ENCODE assay signal across 25 cellular contexts in the genomic region with DNA sequence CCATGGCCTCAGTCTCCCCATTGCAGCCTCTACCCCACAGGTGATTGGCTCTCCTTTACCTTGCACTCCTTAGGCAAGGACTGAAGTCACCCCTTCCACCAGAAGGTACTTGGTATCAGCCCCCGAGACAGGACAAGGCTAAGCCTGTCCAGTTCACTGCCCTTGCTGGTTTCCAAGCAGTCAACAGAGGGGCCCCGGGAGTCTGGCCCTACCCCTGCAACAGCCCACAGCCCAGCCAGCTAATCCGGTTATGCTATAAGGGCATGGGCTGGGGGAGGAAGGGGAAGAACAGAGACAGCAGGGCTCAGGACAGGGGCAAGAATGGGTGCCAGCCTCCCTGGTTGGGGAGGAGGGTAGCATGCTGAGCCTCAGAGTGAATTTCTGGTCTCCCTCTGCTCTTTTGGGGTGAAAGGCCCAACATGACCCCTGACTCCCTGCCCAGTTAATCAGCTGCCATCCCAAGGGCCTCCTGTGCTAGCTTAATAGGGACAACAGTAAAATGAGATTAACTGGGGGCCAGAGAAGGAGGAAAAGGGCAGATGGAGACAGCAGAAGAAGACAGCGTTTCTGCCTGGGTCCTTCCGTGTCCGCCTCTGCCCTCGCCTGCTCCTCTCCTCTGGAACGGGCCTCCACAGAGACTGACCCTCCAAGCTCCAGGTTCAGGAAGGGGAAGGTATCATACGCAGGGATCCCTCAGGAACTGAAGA. TPM values are rescaled to one million over a fixed set of nuclear protein-coding genes. Genes with fewer than 3 reads are reported as not detected.
A peak's percentile ranks its signal among the peaks of the same experiment; 100 is the strongest.
DNase-seq lines count a peak whose midpoint lies in the region; ATAC-seq and TF ChIP-seq lines count a peak whose summit lies in the region.
"Had no signal": no experiment of that assay in that cellular context is flagged by ENCODE, and none has a peak within 500 bp of the region (broad histone marks: within the 10 kb centered on the region; RNA-seq: fewer than 3 reads in every experiment).

No MANE protein-coding gene starts in this region.

- H3K4me3 Mint-ChIP-seq in T-helper 17 cell, result no peak overlapping the region
- H3K4me3 Mint-ChIP-seq: activated T-cell treated with anti-CD3 and anti-CD28 coated beads, Interleukin-2, amount 50 U/mL, for 24 hours; stimulated activated naive B cell treated with anti-CD40 and anti-IgM and Interleukin-4, amounts not matched to agents 10 μg/mL and 1 μg/mL and 100 μg/mL, for 72 hours had no signal

- H3K36me3 ChIP-seq in HUES48 (ENCODE audit: control insufficient read depth, insufficient read depth, low read length), result peaks cover 2% of the 10 kb centered on the region; the same call in 1 of the 2 replicates
- H3K36me3 ChIP-seq in iPS-18a (ENCODE audit: control insufficient read depth, low read depth, low read length), result peaks cover under 1% of the 10 kb centered on the region
- H3K36me3 ChIP-seq in neuronal stem cell (replicated peaks in 1 of 2; ENCODE audit: control insufficient read depth in 2 of 2, insufficient read depth in 2 of 2, low read length in 2 of 2), result peaks cover 0 to 4% of the 10 kb centered on the region in 2 donors
- no peaks in the 10 kb centered on the region for H3K36me3 ChIP-seq in testis (ENCODE audit: low read depth, missing control alignments)
- H3K36me3 ChIP-seq: thyroid gland had no signal

- peak overlapping the region; percentile 92 for H4K8ac ChIP-seq in neuronal stem cell (ENCODE audit: low read depth, low read length)

- peak overlapping the region; percentile 37 for H3K4me2 ChIP-seq in neuronal stem cell (ENCODE audit: insufficient read depth, low read length, poor library complexity, severe bottlenecking)
- H3K4me2 ChIP-seq: hepatocyte, SK-N-SH had no signal

- peak overlapping the region; percentile 69 for H3K4ac ChIP-seq in neuronal stem cell (ENCODE audit: low read length)

- H3K18ac ChIP-seq in neuronal stem cell (ENCODE audit: low read length), result peak overlapping the region; percentile 65

- TF ChIP-seq POLR2A in testis (IDR thresholded peaks at IDR 0.05), result no peak

- TF ChIP-seq CTCF in GM13977 (IDR thresholded peaks at IDR 0.05; ENCODE audit: extremely low read depth, insufficient read depth, missing control alignments) (no peak), testis (IDR thresholded peaks at IDR 0.05) (no peak)

- H3K4me1 ChIP-seq in HUES48 (ENCODE audit: control insufficient read depth, insufficient read depth, low read length) (peaks cover 38% of the 10 kb centered on the region), iPS-18a (ENCODE audit: control insufficient read depth, low read depth, low read length) (peaks cover 38% of the 10 kb centered on the region), neuronal stem cell (ENCODE audit: control insufficient read depth in 2 of 2, insufficient read depth in 1 of 2, low read depth in 1 of 2, low read length in 2 of 2) (peaks cover 50 to 52% of the 10 kb centered on the region in 2 donors), testis (peaks cover 43% of the 10 kb centered on the region)

- in situ Hi-C loops in GM13977 (cut with MboI; ENCODE audit: low pct_unique_long_range_greater_than_20kb, low sequenced_read_pairs, unreplicated experiment), result no loop called here

- no peak overlapping the region for H3K14ac ChIP-seq in neuronal stem cell (ENCODE audit: low read length)

- H3K4me1 Mint-ChIP-seq in T-helper 17 cell, result peaks cover 54% of the 10 kb centered on the region

- H4K91ac ChIP-seq in neuronal stem cell (ENCODE audit: low read depth, low read length, poor library complexity), result no peak overlapping the region

- H3K27me3 Mint-ChIP-seq in T-helper 17 cell, result peaks cover 8% of the 10 kb centered on the region

- H2BK12ac ChIP-seq in neuronal stem cell (ENCODE audit: low read length), result peak overlapping the region; percentile 95

- no peak overlapping the region for H2BK120ac ChIP-seq in neuronal stem cell (ENCODE audit: low read depth, low read length)

- H2AFZ ChIP-seq in neuronal stem cell (ENCODE audit: low read length), result no peak overlapping the region
- H2AFZ ChIP-seq: GM23248, hepatocyte had no signal

- WGBS in neuronal stem cell (ENCODE audit: extremely low coverage in 2 of 2, insufficient read length in 2 of 2, insufficient replicate concordance in 1 of 2), 2 donors, result no CpG with 5 or more reads among the region's 9 CpGs
- 76 to 83% methylated on average over 8 to 9 of the region's 9 CpGs for WGBS in testis, 2 donors

- H3K27me3 ChIP-seq in HUES48 (ENCODE audit: control insufficient read depth, insufficient read depth, low read length) (no peaks in the 10 kb centered on the region), iPS-18a (ENCODE audit: control insufficient read depth, insufficient read depth, low read length) (no peaks in the 10 kb centered on the region), neuronal stem cell (ENCODE audit: control insufficient read depth in 3 of 3, insufficient read depth in 3 of 3, low read depth in 1 of 3, low read length in 3 of 3) (no peaks in the 10 kb centered on the region), testis (no peaks in the 10 kb centered on the region)
- H3K27me3 ChIP-seq: hepatocyte, thyroid gland had no signal

- H3K9ac ChIP-seq in HUES48 (ENCODE audit: low read depth, low read length) (no peak overlapping the region), iPS-18a (ENCODE audit: low read length) (no peak overlapping the region), neuronal stem cell (ENCODE audit: low read depth, low read length, poor library complexity) (peak overlapping the region; percentile 64)
- H3K9ac ChIP-seq: GM23248, SK-N-SH had no signal

- peak overlapping the region; percentile 85 for H3K27ac Mint-ChIP-seq in T-helper 17 cell
- H3K27ac Mint-ChIP-seq: activated T-cell treated with anti-CD3 and anti-CD28 coated beads, Interleukin-2, amount 50 U/mL, for 24 hours; stimulated activated naive B cell treated with anti-CD40 and anti-IgM and Interleukin-4, amounts not matched to agents 10 μg/mL and 1 μg/mL and 100 μg/mL, for 72 hours had no signal

- H3K9me3 ChIP-seq in HUES48 (ENCODE audit: control insufficient read depth, insufficient read depth, low read length) (no peaks in the 10 kb centered on the region), T-helper 17 cell (ENCODE audit: control insufficient read depth, low read length, poor library complexity, severe bottlenecking) (no peaks in the 10 kb centered on the region), iPS-18a (ENCODE audit: control insufficient read depth, low read depth, low read length) (no peaks in the 10 kb centered on the region), neuronal stem cell (replicated peaks in 1 of 2; ENCODE audit: control insufficient read depth in 2 of 2, insufficient read depth in 1 of 2, low read depth in 1 of 2, low read length in 2 of 2) (peaks cover 0 to 2% of the 10 kb centered on the region in 2 donors), testis (no peaks in the 10 kb centered on the region)
- H3K9me3 ChIP-seq: SK-N-SH, thyroid gland had no signal

- H3K27ac ChIP-seq in HUES48 (ENCODE audit: low read depth, low read length) (peak overlapping the region; percentile 6), iPS-18a (ENCODE audit: low read length) (peak overlapping the region; percentile 63), neuronal stem cell (replicated peaks; ENCODE audit: low read length) (peak overlapping the region; percentile 44), testis (no peak overlapping the region)
- H3K27ac ChIP-seq: GM23248, hepatocyte, thyroid gland had no signal

- no peak overlapping the region for H3K23ac ChIP-seq in neuronal stem cell (ENCODE audit: low read depth, low read length, poor library complexity)

- H2BK15ac ChIP-seq in neuronal stem cell (ENCODE audit: low read length), result peak overlapping the region; percentile 8

- no peak for DNase-seq in T-helper 17 cell
- DNase-seq in neuronal stem cell (ENCODE audit: low spot score), result no peak
- no peak for DNase-seq in GM13977 (ENCODE audit: low spot score)
- no peak for DNase-seq in testis
- DNase-seq in NCI-H1105 (lab: John Stamatoyannopoulos, UW), result no peak
- DNase-seq: activated naive CD4-positive, alpha-beta T cell treated with anti-CD3 and anti-CD28 coated beads, Interleukin-2, amount 50 U/mL, for 16 hours; activated T-cell treated with anti-CD3 and anti-CD28 coated beads, Interleukin-2, amount 50 U/mL, for 24 hours; AML-193; COR-L47; DMS79 treated with DMSO at 0.1 percent for 48 hours; GM23248; islet precursor cell; NCI-H1092 treated with DMSO at 0.1 percent for 48 hours; NCI-H2081 treated with DMSO at 0.1 percent for 48 hours; NCI-H446 treated with DMSO at 0.1 percent for 48 hours; posterior cingulate gyrus; SK-N-SH; stimulated activated naive B cell treated with anti-CD40 and anti-IgM and Interleukin-4, amounts not matched to agents 10 μg/mL and 1 μg/mL and 100 μg/mL, for 72 hours; T-helper 9 cell; thyroid gland had no signal

- intact Hi-C loops in testis (cut with DNase I; ENCODE audit: low total_unique reads), result no loop called here

- H3K79me1 ChIP-seq in neuronal stem cell (ENCODE audit: low read depth, low read length), result peaks cover 8% of the 10 kb centered on the region

- H3K36me3 Mint-ChIP-seq in T-helper 17 cell (ENCODE audit: low read depth), result no peaks in the 10 kb centered on the region

- peak overlapping the region; percentile 77 for H2AK5ac ChIP-seq in neuronal stem cell (ENCODE audit: low read depth, low read length)

- no peak overlapping the region for H2BK5ac ChIP-seq in neuronal stem cell (ENCODE audit: low read length)

- H3K4me3 ChIP-seq in HUES48 (ENCODE audit: low read depth, low read length) (peak overlapping the region; percentile 51; the same call in 1 of the 2 replicates), iPS-18a (ENCODE audit: low read length) (peak overlapping the region; percentile 56), neuronal stem cell (ENCODE audit: low read length in 2 of 2) (peak overlapping the region in 1 of 2 donors; percentile 26), testis (no peak overlapping the region)
- H3K4me3 ChIP-seq: GM23248, hepatocyte, lung, thyroid gland had no signal

- no peak for ATAC-seq in T-helper 17 cell
- ATAC-seq: stimulated activated naive B cell treated with anti-CD40 and anti-IgM and Interleukin-4, amounts not matched to agents 10 μg/mL and 1 μg/mL and 100 μg/mL, for 72 hours had no signal

RNA-seq across cellular contexts. Expression of gene DLG4, which starts 10.7 kb away (rescaled TPM):
- total RNA-seq in T-helper 17 cell (10 to 100 TPM in 1 of 2 donors, 1 to 10 TPM in 1; 9.8 to 16.1 TPM), testis (10 to 100 TPM; 26.3 to 49.8 TPM)
- 52.7 TPM for polyA plus RNA-seq in neuronal stem cell (2013, experiment 1 of 2)
- polyA plus RNA-seq in neuronal stem cell (2013, experiment 2 of 2), result 51.9 TPM
- 45.9 TPM for polyA plus RNA-seq in testis (ENCODE audit: insufficient read depth, low read depth, low replicate concordance)

RNA-seq across cellular contexts. Expression of gene ACADVL, which starts 10.8 kb away (rescaled TPM):
- total RNA-seq in T-helper 17 cell (100 to 1,000 TPM; 268 to 279 TPM), testis (100 to 1,000 TPM; 298 to 458 TPM)
- polyA plus RNA-seq in neuronal stem cell (2013, experiment 1 of 2), result 270 TPM
- 258 TPM for polyA plus RNA-seq in neuronal stem cell (2013, experiment 2 of 2)
- 334 TPM for polyA plus RNA-seq in testis (ENCODE audit: insufficient read depth, low read depth, low replicate concordance)

RNA-seq across cellular contexts. Expression of gene DVL2, which starts 25.4 kb away (rescaled TPM):
- total RNA-seq in T-helper 17 cell (10 to 100 TPM; 37.0 to 46.9 TPM), testis (100 to 1,000 TPM in 1 of 2 donors, 10 to 100 TPM in 1; 81.3 to 102 TPM)
- 50.9 TPM for polyA plus RNA-seq in neuronal stem cell (2013, experiment 1 of 2)
- 48.6 TPM for polyA plus RNA-seq in neuronal stem cell (2013, experiment 2 of 2)
- polyA plus RNA-seq in testis (ENCODE audit: insufficient read depth, low read depth, low replicate concordance), result 43.6 TPM

RNA-seq across cellular contexts. Expression of gene ASGR1, which starts 29.7 kb away (rescaled TPM):
- total RNA-seq in T-helper 17 cell (under 1 TPM; 0.42 to 0.92 TPM), testis (10 to 100 TPM; 11.5 to 19.1 TPM)
- polyA plus RNA-seq in neuronal stem cell (2013, experiment 1 of 2), result 9.1 TPM
- polyA plus RNA-seq in neuronal stem cell (2013, experiment 2 of 2), result 9.6 TPM
- polyA plus RNA-seq in testis (ENCODE audit: insufficient read depth, low read depth, low replicate concordance), result 21.3 TPM
- total RNA-seq: RPMI7951 had no signal

RNA-seq across cellular contexts. Expression of gene PHF23, which starts 30.4 kb away (rescaled TPM):
- total RNA-seq in T-helper 17 cell (10 to 100 TPM; 19.2 to 23.2 TPM), testis (10 to 100 TPM; 54.9 to 61.6 TPM)
- 84.8 TPM for polyA plus RNA-seq in neuronal stem cell (2013, experiment 1 of 2)
- polyA plus RNA-seq in neuronal stem cell (2013, experiment 2 of 2), result 83.7 TPM
- 53.4 TPM for polyA plus RNA-seq in testis (ENCODE audit: insufficient read depth, low read depth, low replicate concordance)

Comparison
In these comparisons a context has a peak if more than half of its experiments do, and no peak if none do; other contexts are left out.
1. H3K27ac ChIP-seq: peak in HUES48 (single experiment), iPS-18a (single experiment) and neuronal stem cell (single experiment); none in testis (0 of 2).
2. H3K4me3 ChIP-seq: peak in HUES48 (single experiment) and iPS-18a (single experiment); none in testis (0 of 2).